7 cellular contexts compared by ENCODE assay signal in the genomic region with DNA sequence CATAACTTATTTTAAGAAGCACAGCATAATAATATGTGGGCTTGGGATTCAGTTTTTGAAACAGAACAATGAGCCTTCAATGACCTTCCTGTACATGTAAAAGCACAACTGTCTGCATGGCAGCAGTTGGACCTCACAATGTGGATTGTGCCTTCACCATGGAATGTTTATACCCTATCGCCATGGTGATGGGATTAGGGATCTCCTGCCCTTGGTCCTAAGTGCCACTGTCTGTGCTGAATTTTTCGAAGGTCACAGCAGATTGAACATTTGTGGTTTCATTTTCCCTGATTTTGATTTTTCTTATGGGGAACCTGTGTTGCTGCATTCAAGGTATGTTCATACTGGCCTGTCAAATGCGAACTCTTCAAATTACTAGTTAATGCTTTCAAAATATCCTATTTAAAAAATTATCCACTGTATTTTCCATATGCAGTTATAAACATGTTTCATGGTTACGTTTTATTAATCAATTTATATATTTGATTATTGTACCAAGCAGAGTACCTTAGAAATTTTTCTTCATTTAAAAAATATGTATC.
DNase-seq lines count a peak whose midpoint lies in the region; ATAC-seq and TF ChIP-seq lines count a peak whose summit lies in the region.
"Not testable (repeated sequence)": the region's sequence is repeated elsewhere in the genome, so short reads cannot be mapped to it uniquely, and the experiment has no call there.

No MANE protein-coding gene starts in this region.

- H3K4me3 ChIP-seq in GM23338, result peak overlapping the region; percentile 26; the same call in 1 of the 2 replicates
- not testable (repeated sequence) for H3K4me3 ChIP-seq in Karpas-422 (ENCODE audit: low read length); right atrium auricular region
- H3K4me3 ChIP-seq in neural progenitor cell, result peak overlapping the region; percentile 3

- DNase-seq in GM23338 (ENCODE audit: low spot score); neural progenitor cell (ENCODE audit: low spot score): not testable (repeated sequence)
- DNase-seq in Karpas-422 (peak; percentile 37), astrocyte of the hippocampus (ENCODE audit: low read depth, low spot score) (peak; percentile 0), right atrium auricular region (ENCODE audit: low spot score) (peak; percentile 43)
- DNase-seq in activated CD4-positive, alpha-beta memory T cell treated with anti-CD3 and anti-CD28 coated beads for 36 hours, result peak; percentile 34

- H3K36me3 Mint-ChIP-seq in GM23338 (ENCODE audit: low read depth), result peaks cover 17% of the 10 kb centered on the region
- not testable (repeated sequence) for H3K36me3 Mint-ChIP-seq in activated CD4-positive, alpha-beta memory T cell treated with anti-CD3 and anti-CD28 coated beads for 36 hours; neural progenitor cell

- H3F3A ChIP-seq in GM23338 (replicated peaks; ENCODE audit: low read depth), result not testable (repeated sequence)
- H3F3A ChIP-seq in neural progenitor cell (ENCODE audit: low read depth), result peaks cover 40% of the 10 kb centered on the region

- not testable (repeated sequence) for H3K4me1 Mint-ChIP-seq in GM23338; activated CD4-positive, alpha-beta memory T cell treated with anti-CD3 and anti-CD28 coated beads for 36 hours (ENCODE audit: low read depth); neural progenitor cell

- not testable (repeated sequence) for H3K9ac ChIP-seq in Karpas-422 (ENCODE audit: low read length); neural progenitor cell

- intact Hi-C loops in activated CD4-positive, alpha-beta memory T cell treated with anti-CD3 and anti-CD28 coated beads for 36 hours (cut with micrococcal nuclease), result not testable (repeated sequence)

- not testable (repeated sequence) for TF ChIP-seq CTCF in GM23338 (conservative IDR thresholded peaks at IDR 0.05; ENCODE audit: low read depth in 2 of 2); right atrium auricular region (IDR thresholded peaks at IDR 0.05); neural progenitor cell (IDR thresholded peaks at IDR 0.05)

- H3K4me2 ChIP-seq in GM23338; Karpas-422 (ENCODE audit: low read depth, low read length, poor library complexity, severe bottlenecking); neural progenitor cell: not testable (repeated sequence)

- CTCF ChIA-PET in activated CD4-positive, alpha-beta memory T cell treated with anti-CD3 and anti-CD28 coated beads for 36 hours (lab: Charles Lee), result not testable (repeated sequence)

- H3K27ac Mint-ChIP-seq in GM23338; activated CD4-positive, alpha-beta memory T cell treated with anti-CD3 and anti-CD28 coated beads for 36 hours; neural progenitor cell: not testable (repeated sequence)

- POLR2A ChIA-PET in activated CD4-positive, alpha-beta memory T cell treated with anti-CD3 and anti-CD28 coated beads for 36 hours (lab: Charles Lee), result not testable (repeated sequence)

- not testable (repeated sequence) for H3K27me3 ChIP-seq in GM23338 (ENCODE audit: insufficient read depth); Karpas-422 (ENCODE audit: low read length); right atrium auricular region; neural progenitor cell

- not testable (repeated sequence) for H3K79me2 ChIP-seq in GM23338 (replicated peaks; ENCODE audit: insufficient read depth); Karpas-422 (ENCODE audit: low read length); neural progenitor cell (ENCODE audit: low read depth)

- not testable (repeated sequence) for H2AFZ ChIP-seq in GM23338; Karpas-422 (ENCODE audit: low read length); neural progenitor cell (replicated peaks)

- H3K9me2 ChIP-seq in GM23338 (ENCODE audit: insufficient read depth); Karpas-422 (replicated peaks; ENCODE audit: insufficient read depth, low read length): not testable (repeated sequence)

- not testable (repeated sequence) for H3K4me3 Mint-ChIP-seq in GM23338; activated CD4-positive, alpha-beta memory T cell treated with anti-CD3 and anti-CD28 coated beads for 36 hours; neural progenitor cell

- H3K27me3 Mint-ChIP-seq in GM23338 (ENCODE audit: insufficient read depth, low read depth, poor library complexity), result peaks cover 13% of the 10 kb centered on the region
- H3K27me3 Mint-ChIP-seq in activated CD4-positive, alpha-beta memory T cell treated with anti-CD3 and anti-CD28 coated beads for 36 hours; neural progenitor cell (ENCODE audit: insufficient read depth, low read depth): not testable (repeated sequence)

- H3K27ac ChIP-seq in GM23338 (ENCODE audit: low read depth); Karpas-422 (ENCODE audit: low read length); right atrium auricular region; neural progenitor cell: not testable (repeated sequence)

- H3K4me1 ChIP-seq in GM23338 (ENCODE audit: insufficient read depth); Karpas-422 (ENCODE audit: low read length); right atrium auricular region; neural progenitor cell: not testable (repeated sequence)

- not testable (repeated sequence) for H3K9me3 ChIP-seq in Karpas-422 (ENCODE audit: low read length); right atrium auricular region
- peaks cover 18% of the 10 kb centered on the region for H3K9me3 ChIP-seq in neural progenitor cell (ENCODE audit: low read depth)

- H3K9me3 Mint-ChIP-seq in GM23338 (peaks cover 23% of the 10 kb centered on the region), neural progenitor cell (peaks cover 15% of the 10 kb centered on the region)
- peaks cover 13% of the 10 kb centered on the region for H3K9me3 Mint-ChIP-seq in activated CD4-positive, alpha-beta memory T cell treated with anti-CD3 and anti-CD28 coated beads for 36 hours

- not testable (repeated sequence) for H3K36me3 ChIP-seq in GM23338 (ENCODE audit: insufficient read depth); Karpas-422 (ENCODE audit: insufficient read depth, low read length); right atrium auricular region; neural progenitor cell

- not testable (repeated sequence) for H4K20me1 ChIP-seq in GM23338 (replicated peaks; ENCODE audit: insufficient read depth); Karpas-422 (ENCODE audit: insufficient read depth, low read depth, low read length); neural progenitor cell (ENCODE audit: low read depth)

- ATAC-seq in GM23338, result not testable (repeated sequence)
- peak; percentile 43 for ATAC-seq in HG03280 (IDR thresholded peaks at IDR 0.05; ENCODE audit: unreplicated experiment)
